Comparison of ENCODE assay signal across 1 cellular context in the genomic region with DNA sequence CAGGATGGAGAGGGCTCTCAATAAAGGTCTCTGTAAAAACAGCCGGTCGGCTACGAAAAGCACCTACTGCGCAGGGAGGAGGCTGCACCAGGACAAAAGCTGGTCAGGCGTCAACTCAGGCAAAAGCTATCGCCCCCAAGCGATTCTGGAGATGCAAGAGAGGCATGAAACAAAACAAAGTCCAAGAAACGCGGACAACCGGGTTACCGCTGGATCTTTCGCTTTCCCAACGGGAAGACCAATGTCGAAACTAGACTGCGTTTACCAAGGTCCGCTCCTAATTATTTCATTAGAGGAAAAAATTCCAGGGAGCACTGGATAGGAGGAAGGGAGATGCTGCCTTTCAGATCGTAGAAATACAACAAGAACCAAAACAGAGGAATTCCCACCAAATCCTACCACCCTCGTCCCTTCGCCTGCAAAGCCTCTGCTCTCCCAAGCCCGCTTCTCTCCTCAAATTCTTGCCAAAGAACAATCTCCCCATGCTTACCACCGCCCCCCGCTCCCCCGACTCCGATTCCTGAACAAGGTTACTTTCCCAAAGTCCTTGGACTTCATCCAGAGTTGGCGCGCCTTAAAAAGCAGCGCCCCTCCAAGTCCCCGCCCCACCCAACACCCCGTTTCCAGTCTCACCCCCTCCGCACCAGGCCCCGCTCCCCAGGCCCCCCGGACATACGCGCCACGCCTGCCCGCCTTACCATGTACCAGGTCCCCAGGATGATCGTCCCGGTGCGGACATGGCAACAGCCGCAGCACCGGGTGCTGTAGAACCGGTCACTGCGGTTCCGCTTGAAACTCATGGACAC.
TF ChIP-seq lines count a peak whose summit lies in the region.

No MANE protein-coding gene starts in this region.

TF ChIP-seq in SK-N-SH, 30 proteins besides CTCF, POLR2A, EP300 and RAD21 (continued from another document):
- TF ChIP-seq, protein P1, sequence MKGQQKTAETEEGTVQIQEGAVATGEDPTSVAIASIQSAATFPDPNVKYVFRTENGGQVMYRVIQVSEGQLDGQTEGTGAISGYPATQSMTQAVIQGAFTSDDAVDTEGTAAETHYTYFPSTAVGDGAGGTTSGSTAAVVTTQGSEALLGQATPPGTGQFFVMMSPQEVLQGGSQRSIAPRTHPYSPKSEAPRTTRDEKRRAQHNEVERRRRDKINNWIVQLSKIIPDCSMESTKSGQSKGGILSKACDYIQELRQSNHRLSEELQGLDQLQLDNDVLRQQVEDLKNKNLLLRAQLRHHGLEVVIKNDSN (IDR thresholded peaks at IDR 0.05; ENCODE audit: borderline replicate concordance, low read depth): no peak
- no peak for TF ChIP-seq YY1 (IDR thresholded peaks at IDR 0.05; ENCODE audit: low read depth)
- no peak for TF ChIP-seq GABPA (IDR thresholded peaks at IDR 0.05; ENCODE audit: low read depth)
- TF ChIP-seq CHD2 (IDR thresholded peaks at IDR 0.05; ENCODE audit: low read length, partially characterized antibody): no peak
- TF ChIP-seq, protein P2, sequence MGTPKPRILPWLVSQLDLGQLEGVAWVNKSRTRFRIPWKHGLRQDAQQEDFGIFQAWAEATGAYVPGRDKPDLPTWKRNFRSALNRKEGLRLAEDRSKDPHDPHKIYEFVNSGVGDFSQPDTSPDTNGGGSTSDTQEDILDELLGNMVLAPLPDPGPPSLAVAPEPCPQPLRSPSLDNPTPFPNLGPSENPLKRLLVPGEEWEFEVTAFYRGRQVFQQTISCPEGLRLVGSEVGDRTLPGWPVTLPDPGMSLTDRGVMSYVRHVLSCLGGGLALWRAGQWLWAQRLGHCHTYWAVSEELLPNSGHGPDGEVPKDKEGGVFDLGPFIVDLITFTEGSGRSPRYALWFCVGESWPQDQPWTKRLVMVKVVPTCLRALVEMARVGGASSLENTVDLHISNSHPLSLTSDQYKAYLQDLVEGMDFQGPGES (IDR thresholded peaks at IDR 0.05; ENCODE audit: low read depth, low read length): no peak
- no peak for TF ChIP-seq TAF1 (IDR thresholded peaks at IDR 0.05; ENCODE audit: borderline replicate concordance, low read depth, low read length)
- no peak for TF ChIP-seq ELF1 (IDR thresholded peaks at IDR 0.05)
- TF ChIP-seq TCF12 (IDR thresholded peaks at IDR 0.05): no peak
- TF ChIP-seq MXI1 (IDR thresholded peaks at IDR 0.05; ENCODE audit: low read depth, low read length): peak; percentile 53
- no peak for TF ChIP-seq JUND (IDR thresholded peaks at IDR 0.05)
- TF ChIP-seq GATA2 (CRISPR knock-in tag; IDR thresholded peaks at IDR 0.05): no peak
- peak; percentile 74; the same call in 1 of the 2 replicates for TF ChIP-seq SIN3A (IDR thresholded peaks at IDR 0.05; ENCODE audit: borderline replicate concordance, low read depth, low read length)
- TF ChIP-seq REST (IDR thresholded peaks at IDR 0.05; ENCODE audit: low read depth, low read length): no peak
- no peak for TF ChIP-seq SMC3 (IDR thresholded peaks at IDR 0.05; ENCODE audit: low read depth, low read length)
- TF ChIP-seq EZH2phosphoT487 (IDR thresholded peaks at IDR 0.05; ENCODE audit: borderline replicate concordance, low read depth): no peak
- TF ChIP-seq RFX5 (IDR thresholded peaks at IDR 0.05; ENCODE audit: low read length): no peak; the same call in 1 of the 2 replicates
- no peak for TF ChIP-seq NFIC (IDR thresholded peaks at IDR 0.05; ENCODE audit: borderline replicate concordance)
- no peak for TF ChIP-seq FOXM1 (IDR thresholded peaks at IDR 0.05; ENCODE audit: low read depth)
- no peak for TF ChIP-seq FOXJ3 (CRISPR knock-in tag; IDR thresholded peaks at IDR 0.05)
- no peak for TF ChIP-seq MEF2A (IDR thresholded peaks at IDR 0.05; ENCODE audit: borderline replicate concordance, low read depth)
- TF ChIP-seq RXRA (IDR thresholded peaks at IDR 0.05; ENCODE audit: borderline replicate concordance, low read depth): no peak
- TF ChIP-seq RCOR1 (IDR thresholded peaks at IDR 0.05; ENCODE audit: low read length): no peak
TF ChIP-seq in SK-N-SH: peak in this region for 3.
